ENCODE assay signal across 1 cellular context in genomic region chr5:82257729-82258128, GRCh38.
TF ChIP-seq lines count a peak whose summit lies in the region.

No MANE protein-coding gene starts in this region.

TF ChIP-seq in H1, 55 proteins besides CTCF, POLR2A, EP300 and RAD21 (continued from another document):
- no peak for TF ChIP-seq BACH1 (IDR thresholded peaks at IDR 0.05; ENCODE audit: low read length)
